Comparison of ENCODE assay signal across 29 cellular contexts in genomic region chr7:43384585-43385308, GRCh38.
"Had no signal": no experiment of that assay in that cellular context is flagged by ENCODE, and none has a peak within 500 bp of the region (broad histone marks: within the 10 kb centered on the region; RNA-seq: fewer than 3 reads in every experiment).

No MANE protein-coding gene starts in this region.

- H3K27me3 ChIP-seq: brain microvascular endothelial cell, MG63 had no signal

- H3K9me3 ChIP-seq: MG63 had no signal

- DNase-seq: activated CD4-positive, alpha-beta memory T cell treated with anti-CD3 and anti-CD28 coated beads, Interleukin-2, amount 10 ng/mL, durations not matched to agents 7 days and 5 days; activated CD4-positive, alpha-beta T cell treated with anti-CD3 and anti-CD28 coated beads for 1 hour; activated CD4-positive, alpha-beta T cell treated with anti-CD3 and anti-CD28 coated beads for 48 hours; activated CD4-positive, CD25-positive, alpha-beta regulatory T cell; activated CD8-positive, alpha-beta memory T cell treated with anti-CD3 and anti-CD28 coated beads for 24 hours; activated CD8-positive, alpha-beta memory T cell treated with anti-CD3 and anti-CD28 coated beads, Interleukin-2, amount 10 ng/mL, durations not matched to agents 7 days and 5 days; activated CD8-positive, alpha-beta memory T cell treated with anti-CD3 and anti-CD28 coated beads, Interleukin-2, amount 50 U/mL, for 48 hours; activated effector memory CD4-positive, alpha-beta T cell treated with Interleukin-2 at 50 U/mL for 16 hours; activated naive CD4-positive, alpha-beta T cell treated with anti-CD3 and anti-CD28 coated beads, Interleukin-2, amount 10 ng/mL, durations not matched to agents 7 days and 5 days; activated naive CD8-positive, alpha-beta T cell treated with anti-CD3 and anti-CD28 coated beads, Interleukin-2, amount 50 U/mL, for 24 hours; activated T-cell treated with anti-CD3 and anti-CD28 coated beads, Interleukin-2, amount 50 U/mL, for 48 hours; aorta; brain microvascular endothelial cell; central memory CD4-positive, alpha-beta T cell; Karpas-422; MG63; NCI-H1048; NCI-H1436 treated with DMSO at 0.1 percent for 48 hours; NCI-H1694 treated with DMSO at 0.1 percent for 48 hours; NCI-H2029; NCI-H345; NCI-H524 treated with DMSO at 0.1 percent for 48 hours; NK-92 treated with Interleukin-12 subunit alpha and Interleukin-12 subunit beta, amount 100 ng/mL, for 24 hours; Right ventricle myocardium superior; SW 1271; T-helper 1 cell; T-helper 2 cell; T-helper 9 cell had no signal

- H3K27ac ChIP-seq: brain microvascular endothelial cell, VCaP had no signal

- H3K4me3 ChIP-seq: MG63 had no signal

- H3K36me3 ChIP-seq: brain microvascular endothelial cell, MG63 had no signal
